In the genomic region with DNA sequence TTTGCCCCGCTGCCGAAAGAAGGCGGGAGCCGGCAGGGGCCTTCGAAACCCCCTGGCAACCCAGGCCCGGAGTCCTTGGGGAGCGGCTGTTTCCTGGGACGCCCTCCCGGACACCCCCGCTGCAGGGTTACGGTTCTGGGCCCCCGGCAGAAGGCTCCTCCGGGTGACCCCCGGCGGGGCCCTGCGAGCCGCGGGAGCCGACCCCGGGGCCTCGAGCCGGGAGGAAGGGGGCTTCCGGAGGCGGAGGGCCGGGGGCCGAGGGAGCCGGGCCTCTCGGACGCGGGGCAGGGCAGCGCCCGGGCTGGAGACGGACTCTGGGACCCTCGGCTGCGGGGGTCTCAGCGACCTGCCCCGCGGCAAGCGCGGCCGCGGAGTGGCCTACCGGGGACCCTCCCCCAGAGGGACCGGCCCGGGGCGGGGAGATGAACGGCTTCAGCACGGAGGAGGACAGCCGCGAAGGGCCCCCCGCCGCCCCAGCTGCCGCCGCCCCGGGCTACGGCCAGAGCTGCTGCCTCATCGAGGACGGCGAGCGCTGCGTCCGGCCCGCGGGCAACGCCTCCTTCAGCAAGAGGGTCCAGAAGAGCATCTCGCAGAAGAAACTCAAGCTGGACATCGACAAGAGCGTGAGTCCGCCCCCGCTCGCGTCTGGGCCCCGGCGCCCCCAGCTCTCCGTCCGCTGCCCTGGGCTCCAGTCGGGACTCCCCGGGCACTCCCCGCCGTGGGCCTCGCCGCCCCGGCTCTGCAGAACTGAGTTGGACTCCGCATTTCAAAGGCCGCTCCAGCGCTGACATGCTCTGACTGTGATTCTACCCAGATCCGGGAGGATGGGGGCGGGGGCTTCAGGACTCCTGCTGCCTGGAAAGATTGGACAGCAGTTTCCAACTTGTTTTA, we compare ENCODE assay signal across 8 cellular contexts. TPM values are rescaled to one million over a fixed set of nuclear protein-coding genes. Genes with fewer than 3 reads are reported as not detected.
DNase-seq lines count a peak whose midpoint lies in the region; ATAC-seq, FAIRE-seq and TF ChIP-seq lines count a peak whose summit lies in the region.

No MANE protein-coding gene starts in this region.

- DNase-seq in BJ (ENCODE audit: low read depth) (no peak), UCSD-AML1 (lab: John Stamatoyannopoulos, UW; ENCODE audit: unreplicated experiment) (peak; percentile 53), kidney (peak; percentile 86), smooth muscle cell of the brain vasculature (ENCODE audit: low read depth, low spot score) (peak; percentile 43), NCI-H187 treated with DMSO at 0.1 percent for 48 hours (lab: John Stamatoyannopoulos, UW) (no peak)
- DNase-seq in central memory CD4-positive, alpha-beta T cell = peak; percentile 20

- H3K9ac ChIP-seq in kidney (ENCODE audit: low read length in 2 of 2) = peak overlapping the region; percentile 34 to 42

- H3K27ac ChIP-seq in kidney (ENCODE audit: low read depth in 2 of 2, low read length in 2 of 2) = peak overlapping the region in 1 of 2 donors; percentile 53

- peaks cover 5% of the 10 kb centered on the region for H3K36me3 ChIP-seq in BJ (ENCODE audit: control insufficient read depth, insufficient read depth, low read length)
- peaks cover 1 to 11% of the 10 kb centered on the region in 2 donors for H3K36me3 ChIP-seq in kidney (ENCODE audit: control insufficient read depth in 1 of 2, insufficient read depth in 2 of 2, low read length in 2 of 2)

- ATAC-seq in GM19372 (IDR thresholded peaks at IDR 0.05; ENCODE audit: low read depth, unreplicated experiment) (peak; percentile 24), HG03558 (IDR thresholded peaks at IDR 0.05; ENCODE audit: extremely low read depth, unreplicated experiment) (peak; percentile 12)

- H3K4me3 ChIP-seq in BJ (ENCODE audit: low read depth, low read length) (peak overlapping the region; percentile 92), kidney (ENCODE audit: low read length in 2 of 2) (peak overlapping the region; percentile 72 to 97)

- intact Hi-C loops in kidney (cut with DNase I) = no loop called here

- H3K4me1 ChIP-seq in kidney (ENCODE audit: control insufficient read depth in 1 of 2, insufficient read depth in 1 of 2, low read depth in 1 of 2, low read length in 2 of 2) = peaks cover 8 to 14% of the 10 kb centered on the region in 2 donors

- no peaks in the 10 kb centered on the region for H3K9me3 ChIP-seq in kidney (ENCODE audit: control insufficient read depth in 1 of 2, low read length in 2 of 2)

- no peaks in the 10 kb centered on the region for H3K27me3 ChIP-seq in BJ (ENCODE audit: control insufficient read depth, insufficient read depth, low read length)

- CTCF ChIA-PET in BJ (lab: Yijun Ruan, JAX) = interaction anchor here (1.7 kb wide), 1 partner anchor 374 kb away, joined by 5 read pairs; no protein-coding TSS in a partner anchor

- TF ChIP-seq CTCF in BJ (IDR thresholded peaks at IDR 0.05; ENCODE audit: insufficient read depth, low read depth, low read length) (no peak), kidney (IDR thresholded peaks at IDR 0.05; ENCODE audit: borderline replicate concordance, extremely low read depth, insufficient read depth) (no peak)

- POLR2A ChIA-PET in BJ (lab: Charles Lee) = interaction anchor here (0.6 to 0.8 kb wide), 2 partner anchors 9 to 28 kb away, joined by 3 read pairs; no protein-coding TSS in a partner anchor

- no peak for FAIRE-seq in kidney (lab: Jason Lieb, UNC)

RNA-seq across cellular contexts. Expression of a gene that starts 0.6 kb away (rescaled TPM):
- polyA plus RNA-seq in BJ (2011; rRNA removed) = 26.3 and 41.2 TPM in 2 replicates
- 12.1 and 12.9 TPM in 2 replicates for polyA minus RNA-seq in BJ (2011; rRNA and poly(A)+ RNA removed)
- 33.0 TPM for total RNA-seq in kidney
- polyA plus RNA-seq in kidney (ENCODE audit: insufficient read depth, low read depth, low replicate concordance) = 30.7 TPM

RNA-seq across cellular contexts. Expression of a gene that starts 31.6 kb away (rescaled TPM):
- polyA plus RNA-seq in BJ (2011; rRNA removed) (not detected in 2 replicates), kidney (ENCODE audit: insufficient read depth, low read depth, low replicate concordance) (not detected)
- not detected in 2 replicates for polyA minus RNA-seq in BJ (2011; rRNA and poly(A)+ RNA removed)
- total RNA-seq in kidney = not detected

Comparison
In these comparisons a context has a peak if more than half of its experiments do, and no peak if none do; other contexts are left out.
1. DNase-seq: peak in UCSD-AML1 (single experiment), central memory CD4-positive, alpha-beta T cell (single experiment), kidney (single experiment) and smooth muscle cell of the brain vasculature (single experiment); none in BJ (single experiment) and NCI-H187 treated with DMSO at 0.1 percent for 48 hours (single experiment).